9 cellular contexts compared by ENCODE assay signal in genomic region chrX:78979789-78980464, GRCh38. TPM values are rescaled to one million over a fixed set of nuclear protein-coding genes. Genes with fewer than 3 reads are reported as not detected.
DNase-seq lines count a peak whose midpoint lies in the region; ATAC-seq, FAIRE-seq and TF ChIP-seq lines count a peak whose summit lies in the region.
"Had no signal": no experiment of that assay in that cellular context is flagged by ENCODE, and none has a peak within 500 bp of the region (broad histone marks: within the 10 kb centered on the region; RNA-seq: fewer than 3 reads in every experiment).

No MANE protein-coding gene starts in this region.

- H3K4me1 ChIP-seq in PC-9 (replicated peaks; ENCODE audit: insufficient read depth) (no peaks in the 10 kb centered on the region), suprapubic skin (no peaks in the 10 kb centered on the region), small intestine (ENCODE audit: control insufficient read depth in 2 of 2, insufficient read depth in 1 of 2, low read depth in 1 of 2, low read length in 1 of 2) (no peaks in the 10 kb centered on the region)

- no peaks in the 10 kb centered on the region for H4K20me1 ChIP-seq in PC-9 (ENCODE audit: insufficient read depth)

- peak; percentile 99 for ATAC-seq in GM19438 (IDR thresholded peaks at IDR 0.05; ENCODE audit: low read depth, unreplicated experiment)
- ATAC-seq in HG03108 (IDR thresholded peaks at IDR 0.05; ENCODE audit: unreplicated experiment): peak; percentile 98
- ATAC-seq in activated T-helper 17 cell treated with anti-CD3 and anti-CD28 coated beads, Interleukin-2, amount 50 U/mL, for 72 hours (replicated peaks): peak; percentile 95

- no peaks in the 10 kb centered on the region for H3K27me3 ChIP-seq in PC-9 (ENCODE audit: insufficient read depth, low read depth)
- H3K27me3 ChIP-seq in suprapubic skin: no peaks in the 10 kb centered on the region
- no peaks in the 10 kb centered on the region for H3K27me3 ChIP-seq in small intestine (ENCODE audit: control insufficient read depth in 2 of 2, insufficient read depth in 2 of 2, low read length in 2 of 2)

- peaks cover 3% of the 10 kb centered on the region for H3K4me1 Mint-ChIP-seq in activated T-helper 17 cell treated with anti-CD3 and anti-CD28 coated beads, Interleukin-2, amount 50 U/mL, for 72 hours

- no peaks in the 10 kb centered on the region for H3K9me3 Mint-ChIP-seq in activated T-helper 17 cell treated with anti-CD3 and anti-CD28 coated beads, Interleukin-2, amount 50 U/mL, for 72 hours

- H2AFZ ChIP-seq in PC-9: no peak overlapping the region

- TF ChIP-seq CTCF in PC-9 (conservative IDR thresholded peaks at IDR 0.05) (no peak), suprapubic skin (IDR thresholded peaks at IDR 0.05) (no peak)

- no peaks in the 10 kb centered on the region for H3K79me2 ChIP-seq in PC-9 (ENCODE audit: low read depth)

- no peaks in the 10 kb centered on the region for H3F3A ChIP-seq in PC-9 (ENCODE audit: insufficient read depth, low read depth)

- H3K4me3 ChIP-seq in PC-9: no peak overlapping the region
- H3K4me3 ChIP-seq in suprapubic skin: no peak overlapping the region
- no peak overlapping the region for H3K4me3 ChIP-seq in small intestine (ENCODE audit: low read depth in 1 of 2, low read length in 2 of 2)

- no peaks in the 10 kb centered on the region for H3K36me3 ChIP-seq in PC-9 (ENCODE audit: low read depth)
- H3K36me3 ChIP-seq in suprapubic skin: no peaks in the 10 kb centered on the region
- no peaks in the 10 kb centered on the region for H3K36me3 ChIP-seq in small intestine (ENCODE audit: control insufficient read depth in 2 of 2, insufficient read depth in 2 of 2, low read length in 2 of 2)

- intact Hi-C loops in PC-9 (cut with micrococcal nuclease; ENCODE audit: unreplicated experiment): no loop called here

- no peaks in the 10 kb centered on the region for H3K9me2 ChIP-seq in PC-9 (ENCODE audit: insufficient read depth)

- H3K27ac ChIP-seq in PC-9: no peak overlapping the region
- H3K27ac ChIP-seq in suprapubic skin: no peak overlapping the region
- no peak overlapping the region for H3K27ac ChIP-seq in small intestine (ENCODE audit: low read depth in 1 of 2, low read length in 1 of 2)

- CTCF ChIA-PET in PC-9 (lab: Charles Lee): no interaction called here

- H3K27ac Mint-ChIP-seq in activated T-helper 17 cell treated with anti-CD3 and anti-CD28 coated beads, Interleukin-2, amount 50 U/mL, for 72 hours: peak overlapping the region; percentile 85

- 54% methylated on average over 4 of the region's 4 CpGs for WGBS in suprapubic skin
- 52 to 60% (median 56%) methylated on average over 4 of the region's 4 CpGs for WGBS in small intestine, 3 donors

- no peak for TF ChIP-seq EP300 in suprapubic skin (IDR thresholded peaks at IDR 0.05)

- peak overlapping the region; percentile 56 for H3K4me3 Mint-ChIP-seq in activated T-helper 17 cell treated with anti-CD3 and anti-CD28 coated beads, Interleukin-2, amount 50 U/mL, for 72 hours

- no peak overlapping the region for H3K4me2 ChIP-seq in PC-9

- H3K9me3 ChIP-seq in PC-9 (ENCODE audit: insufficient read depth, low read depth): no peaks in the 10 kb centered on the region
- H3K9me3 ChIP-seq in suprapubic skin: no peaks in the 10 kb centered on the region
- no peaks in the 10 kb centered on the region for H3K9me3 ChIP-seq in small intestine (ENCODE audit: control insufficient read depth, low read depth)

- BruUV-seq in PC-9 (replicated peaks; lab: Mats Ljungman, UMichigan): no TSS peak

- no peaks in the 10 kb centered on the region for H3K36me3 Mint-ChIP-seq in activated T-helper 17 cell treated with anti-CD3 and anti-CD28 coated beads, Interleukin-2, amount 50 U/mL, for 72 hours (ENCODE audit: low read depth)

- peak; percentile 1 for DNase-seq in GM12891 (ENCODE audit: insufficient read length, low spot score)
- DNase-seq in NCI-H1105 treated with DMSO at 0.1 percent for 48 hours (lab: John Stamatoyannopoulos, UW): no peak
- no peak for DNase-seq in PC-9
- no peak for DNase-seq in suprapubic skin (ENCODE audit: low spot score in 2 of 2)
- no peak for DNase-seq in small intestine

- H3K27me3 Mint-ChIP-seq in activated T-helper 17 cell treated with anti-CD3 and anti-CD28 coated beads, Interleukin-2, amount 50 U/mL, for 72 hours: no peaks in the 10 kb centered on the region

- FAIRE-seq in GM12891 (lab: Jason Lieb, UNC) (peak; percentile 95), small intestine (lab: Jason Lieb, UNC) (no peak)
- FAIRE-seq: islet of Langerhans had no signal

- POLR2A ChIA-PET in PC-9 (lab: Charles Lee; ENCODE audit: unreplicated experiment): no interaction called here

- TF ChIP-seq POLR2A in GM12891 (IDR thresholded peaks at IDR 0.05; ENCODE audit: low read depth, low read length) (no peak), suprapubic skin (IDR thresholded peaks at IDR 0.05) (no peak)

TF ChIP-seq in GM12891, 5 proteins besides CTCF, POLR2A, EP300 and RAD21:
- TF ChIP-seq SPI1 (IDR thresholded peaks at IDR 0.05; ENCODE audit: low read depth, low read length): peak; percentile 96
- no peak for TF ChIP-seq TAF1 (IDR thresholded peaks at IDR 0.05; ENCODE audit: low read depth, low read length)
- no peak for TF ChIP-seq POLR2AphosphoS5 (IDR thresholded peaks at IDR 0.05; ENCODE audit: low read depth, low read length)
- no peak for TF ChIP-seq PAX5 (IDR thresholded peaks at IDR 0.05; ENCODE audit: insufficient read depth, low read length, severe bottlenecking)
- no peak for TF ChIP-seq POU2F2 (IDR thresholded peaks at IDR 0.05; ENCODE audit: low read depth, low read length)

RNA-seq across cellular contexts. Expression of gene P2RY10, which starts 34.7 kb away (rescaled TPM):
- 39.9 TPM for polyA plus RNA-seq in GM12891 (2012; ENCODE audit: low read depth, missing spikeins)
- total RNA-seq in activated T-helper 17 cell treated with anti-CD3 and anti-CD28 coated beads, Interleukin-2, amount 50 U/mL, for 72 hours: 10 to 100 TPM; 34.6 to 56.9 TPM
- total RNA-seq in PC-9 (2021): not detected in 2 replicates
- 1 to 10 TPM in 1 of 4 donors, under 1 TPM in 1, not detected in 2; 0.64 to 1.1 TPM for total RNA-seq in suprapubic skin
- polyA plus RNA-seq in small intestine: under 1 TPM in 1 of 3 donors, not detected in 2; 0.81 TPM

Comparison
In these comparisons a context has a peak if more than half of its experiments do, and no peak if none do; other contexts are left out.
1. RNA of gene P2RY10, which starts 34.7 kb away (total RNA-seq): 34.6 to 56.9 TPM in activated T-helper 17 cell treated with anti-CD3 and anti-CD28 coated beads, Interleukin-2, amount 50 U/mL, for 72 hours; 0.64 to 1.1 TPM in suprapubic skin and not detected in PC-9; every median in the first group is over 10 times any median in the second.
2. Peak in every context shown above with its lines, with median percentiles within 50 percentile points of each other: ATAC-seq.